8 cellular contexts compared by ENCODE assay signal in genomic region chr1:6343506-6344405, GRCh38. TPM values are rescaled to one million over a fixed set of nuclear protein-coding genes. Genes with fewer than 3 reads are reported as not detected.
DNase-seq lines count a peak whose midpoint lies in the region; FAIRE-seq and TF ChIP-seq lines count a peak whose summit lies in the region.

No MANE protein-coding gene starts in this region.

- H3K4me1 ChIP-seq in breast epithelium: no peaks in the 10 kb centered on the region
- peaks cover 0 to 3% of the 10 kb centered on the region in 2 donors for H3K4me1 ChIP-seq in kidney (ENCODE audit: control insufficient read depth in 1 of 2, insufficient read depth in 1 of 2, low read depth in 1 of 2, low read length in 2 of 2)

- TF ChIP-seq POLR2A in breast epithelium (IDR thresholded peaks at IDR 0.05): no peak

- no peaks in the 10 kb centered on the region for H3K27me3 ChIP-seq in breast epithelium

- no peaks in the 10 kb centered on the region for H3K9me3 ChIP-seq in breast epithelium
- no peaks in the 10 kb centered on the region for H3K9me3 ChIP-seq in kidney (ENCODE audit: control insufficient read depth in 1 of 2, low read length in 2 of 2)

- intact Hi-C loops in breast epithelium (cut with DNase I; ENCODE audit: low total_unique reads) (no loop called here), kidney (cut with DNase I) (loop anchor here (10.0 kb wide), 1 partner anchor 89 kb away; no protein-coding TSS in a partner anchor)

- no peak overlapping the region for H3K9ac ChIP-seq in kidney (ENCODE audit: low read length in 2 of 2)

- H3K36me3 ChIP-seq in breast epithelium (no peaks in the 10 kb centered on the region), kidney (ENCODE audit: control insufficient read depth in 1 of 2, insufficient read depth in 2 of 2, low read length in 2 of 2) (no peaks in the 10 kb centered on the region)

- peak; percentile 30 to 54 for DNase-seq in SHP77 (lab: John Stamatoyannopoulos, UW)
- no peak for DNase-seq in SHP77 treated with DMSO at 0.1 percent for 48 hours (lab: John Stamatoyannopoulos, UW)
- DNase-seq in NCI-H1092 (lab: John Stamatoyannopoulos, UW): peak; percentile 84
- peak; percentile 81 for DNase-seq in UCSD-AML1 (lab: John Stamatoyannopoulos, UW; ENCODE audit: unreplicated experiment)
- DNase-seq in breast epithelium (ENCODE audit: low spot score in 2 of 2): peak in 1 of 2 donors; percentile 49
- no peak for DNase-seq in kidney
- peak; percentile 56 for DNase-seq in stimulated activated CD4-positive, alpha-beta T cell treated with anti-CD3 and anti-CD28 coated beads, Interleukin-4, amount 100 ng/mL, for 24 hours
- no peak for DNase-seq in NCI-H2029 treated with DMSO at 0.1 percent for 48 hours (lab: John Stamatoyannopoulos, UW)

- peak in 2 of 3 donors; percentile 65 to 69 for TF ChIP-seq CTCF in breast epithelium (IDR thresholded peaks at IDR 0.05)
- TF ChIP-seq CTCF in kidney (IDR thresholded peaks at IDR 0.05; ENCODE audit: borderline replicate concordance, extremely low read depth, insufficient read depth): peak; percentile 83

- H3K27ac ChIP-seq in breast epithelium (no peak overlapping the region), kidney (ENCODE audit: low read depth in 2 of 2, low read length in 2 of 2) (no peak overlapping the region)

- no peak for FAIRE-seq in kidney (lab: Jason Lieb, UNC)

- H3K4me3 ChIP-seq in breast epithelium: no peak overlapping the region
- no peak overlapping the region for H3K4me3 ChIP-seq in kidney (ENCODE audit: low read length in 2 of 2)

RNA-seq across cellular contexts. Expression of gene ACOT7, which starts 49.8 kb away (rescaled TPM):
- total RNA-seq in breast epithelium (10 to 100 TPM in 2 of 3 donors, 1 to 10 TPM in 1; 9.4 to 12.8 (median 11.5) TPM), kidney (23.0 TPM)
- polyA plus RNA-seq in kidney (ENCODE audit: insufficient read depth, low read depth, low replicate concordance): 135 TPM

Comparison
In these comparisons a context has a peak if more than half of its experiments do, and no peak if none do; other contexts are left out.
1. DNase-seq: peak in SHP77 (2 of 2), NCI-H1092 (single experiment), UCSD-AML1 (single experiment) and stimulated activated CD4-positive, alpha-beta T cell treated with anti-CD3 and anti-CD28 coated beads, Interleukin-4, amount 100 ng/mL, for 24 hours (single experiment); none in SHP77 treated with DMSO at 0.1 percent for 48 hours (single experiment), kidney (single experiment) and NCI-H2029 treated with DMSO at 0.1 percent for 48 hours (single experiment).